Comparison of ENCODE assay signal across 1 cellular context in the genomic region with DNA sequence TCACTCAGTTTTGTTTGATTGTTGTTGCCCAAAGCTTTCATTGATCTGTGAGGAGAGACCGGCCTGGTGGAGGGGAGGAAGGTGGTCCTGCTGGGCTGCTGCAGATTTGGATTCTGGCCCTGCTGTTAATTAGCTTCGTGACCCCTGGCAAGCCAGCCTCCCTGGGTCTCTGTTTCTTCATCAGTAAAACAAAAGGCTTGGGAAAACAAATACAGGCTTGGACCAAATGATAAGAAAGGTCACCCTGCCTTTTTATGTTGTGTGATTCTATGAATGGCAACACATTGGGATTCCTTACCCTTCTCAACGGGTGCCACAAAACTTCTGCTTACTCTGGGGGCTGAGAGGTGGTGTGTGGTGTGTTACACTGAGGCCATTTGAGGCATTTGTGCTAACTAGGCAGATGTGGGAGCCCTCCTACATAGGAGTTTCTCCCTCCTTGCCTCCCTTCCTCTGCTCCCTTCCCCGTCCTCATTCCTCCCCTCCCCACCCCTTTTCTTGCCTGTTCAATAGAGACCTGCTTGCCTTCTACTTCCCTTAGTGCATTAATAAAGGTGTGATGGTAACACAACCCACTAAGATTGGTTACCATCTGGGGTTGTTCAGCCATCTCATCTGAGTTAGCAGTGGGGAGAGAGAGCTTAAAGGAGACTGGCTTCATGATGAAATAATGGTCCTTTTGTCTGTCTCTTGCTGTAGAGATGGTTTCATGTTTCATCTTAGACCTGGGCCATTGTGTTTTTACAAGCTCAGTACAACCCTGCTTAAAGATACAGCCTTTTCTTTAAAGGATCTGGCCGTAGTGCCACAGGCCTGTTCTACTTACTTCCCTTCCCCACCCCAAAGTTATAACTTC.
TF ChIP-seq lines count a peak whose summit lies in the region.

No MANE protein-coding gene starts in this region.

TF ChIP-seq in GM23338, 12 proteins besides CTCF, POLR2A, EP300 and RAD21:
- TF ChIP-seq ZNF462 (CRISPR knock-in tag; IDR thresholded peaks at IDR 0.05) (peak; percentile 50; the same call in 1 of the 2 replicates), ZNF331 (CRISPR knock-in tag; IDR thresholded peaks at IDR 0.05; ENCODE audit: low read depth) (no peak)
